In genomic region chr13:93640452-93640851, GRCh38 we compare ENCODE assay signal across 27 cellular contexts.
"Had no signal": no experiment of that assay in that cellular context is flagged by ENCODE, and none has a peak within 500 bp of the region (broad histone marks: within the 10 kb centered on the region; RNA-seq: fewer than 3 reads in every experiment).

No MANE protein-coding gene starts in this region.

- H3K36me3 ChIP-seq: stomach, suprapubic skin, thoracic aorta, thyroid gland, tibial artery, tibial nerve, transverse colon, upper lobe of left lung, upper lobe of right lung, uterus, vagina had no signal

- H3K27me3 ChIP-seq: stomach, suprapubic skin, testis, thyroid gland, tibial artery, tibial nerve, transverse colon, upper lobe of left lung, upper lobe of right lung, uterus, vagina had no signal

- ATAC-seq: stimulated activated effector memory CD8-positive, alpha-beta T cell treated with anti-CD3 and anti-CD28 coated beads, Interleukin-12 subunit alpha, Interleukin-12 subunit beta, amount 100 ng/mL, for 72 hours; stimulated activated memory B cell treated with anti-CD40 and anti-IgM and Interleukin-4, amounts not matched to agents 10 μg/mL and 1 μg/mL and 100 μg/mL, for 72 hours; stimulated activated naive B cell treated with anti-CD40 and anti-IgM and Interleukin-4, amounts not matched to agents 10 μg/mL and 1 μg/mL and 100 μg/mL, for 72 hours; stimulated activated naive CD8-positive, alpha-beta T cell treated with anti-CD3 and anti-CD28 coated beads, Interleukin-15, amount 100 ng/mL, for 72 hours; stimulated activated naive CD8-positive, alpha-beta T cell treated with anti-CD3 and anti-CD28 coated beads, Interleukin-15, Interleukin-2, amounts not matched to agents 100 U/mL and 50 U/mL, for 24 hours; upper lobe of right lung had no signal

- H3K27ac ChIP-seq: stomach, suprapubic skin, testis, thoracic aorta, thyroid gland, tibial artery, tibial nerve, transverse colon, upper lobe of left lung, upper lobe of right lung, uterus, vagina had no signal

- FAIRE-seq: urothelium cell line had no signal

- H3K4me3 ChIP-seq: stomach, suprapubic skin, testis, thoracic aorta, thyroid gland, tibial artery, tibial nerve, transverse colon, upper lobe of left lung, upper lobe of right lung, uterus, vagina had no signal

- H3K4me1 ChIP-seq: stomach, suprapubic skin, testis, thyroid gland, transverse colon, upper lobe of left lung, upper lobe of right lung, uterus, vagina had no signal

- DNase-seq: stimulated activated CD4-positive, alpha-beta T cell treated with anti-CD3 and anti-CD28 coated beads, Interleukin-2, amount 100 ng/mL, for 48 hours; stimulated activated CD4-positive, alpha-beta T cell treated with anti-CD3 and anti-CD28 coated beads, Interleukin-4, amount 100 ng/mL, for 1 hour; stimulated activated CD4-positive, alpha-beta T cell treated with anti-CD3 and anti-CD28 coated beads, Interleukin-4, amount 100 ng/mL, for 24 hours; stimulated activated CD4-positive, alpha-beta T cell treated with anti-CD3 and anti-CD28 coated beads, Interleukin-4, amount 100 ng/mL, for 4 hours; stimulated activated CD8-positive, alpha-beta memory T cell treated with anti-CD3 and anti-CD28 coated beads, Interleukin-4, amount 100 ng/mL, for 48 hours; stimulated activated naive B cell treated with anti-CD40 and anti-IgM and Interleukin-4, amounts not matched to agents 10 μg/mL and 1 μg/mL and 100 μg/mL, for 72 hours; stimulated activated naive CD4-positive, alpha-beta T cell; stimulated activated naive CD4-positive, alpha-beta T cell treated with Interleukin-2 at 50 U/mL for 16 hours; stimulated activated naive CD8-positive, alpha-beta T cell treated with anti-CD3 and anti-CD28 coated beads, Interleukin-15, amount 100 ng/mL, for 72 hours; stimulated activated naive CD8-positive, alpha-beta T cell treated with anti-CD3 and anti-CD28 coated beads, Interleukin-15, Interleukin-2, amounts not matched to agents 100 U/mL and 50 U/mL, for 24 hours; stomach; substantia nigra; testis; thyroid gland; tibial artery; transverse colon; trophoblast cell; upper lobe of left lung; upper lobe of right lung; uterus had no signal

- H3K9me3 ChIP-seq: stomach, suprapubic skin, testis, thoracic aorta, thyroid gland, tibial artery, tibial nerve, transverse colon, upper lobe of left lung, upper lobe of right lung, uterus, vagina had no signal
